8 cellular contexts compared by ENCODE assay signal in the genomic region with DNA sequence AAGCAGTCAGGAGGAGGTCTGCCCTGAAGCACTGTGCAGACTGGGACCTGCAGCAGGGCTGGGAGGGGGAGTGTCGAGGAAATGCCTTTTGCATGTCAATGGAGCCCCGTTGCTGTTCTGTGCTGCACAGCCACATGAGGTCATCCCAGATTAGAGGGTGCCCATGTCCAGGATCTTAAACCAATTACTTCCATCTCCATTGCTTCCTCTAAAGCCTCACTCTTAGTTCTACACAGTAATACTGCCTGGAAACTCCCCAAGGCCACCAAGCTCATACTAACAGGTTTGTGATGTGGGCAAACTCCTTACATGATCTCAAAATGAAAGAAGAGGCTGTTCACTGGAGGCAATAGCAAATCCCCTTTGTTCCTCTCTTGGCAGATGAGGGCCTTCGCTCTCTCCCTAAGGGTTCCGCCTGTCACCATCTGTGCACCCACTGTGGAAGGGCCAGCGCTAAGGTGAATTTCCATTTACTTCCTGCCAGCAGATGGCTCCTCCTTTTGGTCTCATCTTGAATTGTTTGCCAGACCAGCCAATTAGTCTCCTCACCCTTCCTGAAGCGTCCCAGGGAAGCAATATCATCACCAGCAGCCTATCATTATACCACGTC. TPM values are rescaled to one million over a fixed set of nuclear protein-coding genes. Genes with fewer than 3 reads are reported as not detected.
DNase-seq lines count a peak whose midpoint lies in the region; ATAC-seq and TF ChIP-seq lines count a peak whose summit lies in the region.

No MANE protein-coding gene starts in this region.

- H3K36me3 ChIP-seq in BLaER1 (no peaks in the 10 kb centered on the region), transverse colon (no peaks in the 10 kb centered on the region)
- H3K36me3 ChIP-seq in CD8-positive, alpha-beta memory T cell (ENCODE audit: insufficient read depth, low read length) = no peaks in the 10 kb centered on the region

- intact Hi-C loops in transverse colon (cut with DNase I; ENCODE audit: low total_unique reads) = no loop called here

- TF ChIP-seq EP300 in transverse colon (IDR thresholded peaks at IDR 0.05; ENCODE audit: low read depth) = no peak

- H3K4me1 ChIP-seq in BLaER1 = peaks cover 40% of the 10 kb centered on the region
- H3K4me1 ChIP-seq in transverse colon = peaks cover 0 to 5% (median 0%) of the 10 kb centered on the region in 4 donors
- H3K4me1 ChIP-seq in CD8-positive, alpha-beta memory T cell (ENCODE audit: insufficient read depth, low read length) = no peaks in the 10 kb centered on the region

- ATAC-seq in GM19023 (IDR thresholded peaks at IDR 0.05; ENCODE audit: unreplicated experiment) = peak; percentile 55

- peaks cover 3% of the 10 kb centered on the region for H3K36me3 Mint-ChIP-seq in endothelial cell (ENCODE audit: low read depth, unreplicated experiment)
- no peaks in the 10 kb centered on the region for H3K36me3 Mint-ChIP-seq in CD8-positive, alpha-beta memory T cell

- peaks cover 4% of the 10 kb centered on the region for H3K27me3 Mint-ChIP-seq in endothelial cell (ENCODE audit: unreplicated experiment)
- peaks cover 2 to 12% of the 10 kb centered on the region in 2 donors for H3K27me3 Mint-ChIP-seq in CD8-positive, alpha-beta memory T cell

- TF ChIP-seq POLR2A in transverse colon (IDR thresholded peaks at IDR 0.05) = no peak

- no peaks in the 10 kb centered on the region for H3K9me3 Mint-ChIP-seq in endothelial cell (ENCODE audit: unreplicated experiment)
- H3K9me3 Mint-ChIP-seq in CD8-positive, alpha-beta memory T cell = no peaks in the 10 kb centered on the region

- H4K20me1 ChIP-seq in BLaER1 = no peaks in the 10 kb centered on the region

- in situ Hi-C loops in transverse colon (cut with MboI; ENCODE audit: low pct_ligation_motif_present in 1 of 4, low pct_unique_long_range_greater_than_20kb in 1 of 4, low sequenced_read_pairs in 3 of 4) = loop anchor here in 2 of 4 donors (25.0 kb wide), 1 partner anchor 342 kb away; a partner anchor contains a TSS

- H3K4me3 Mint-ChIP-seq in endothelial cell (ENCODE audit: unreplicated experiment) = no peak overlapping the region
- peak overlapping the region in 1 of 7 donors; percentile 43 for H3K4me3 Mint-ChIP-seq in CD8-positive, alpha-beta memory T cell

- H3K9me3 ChIP-seq in BLaER1 = no peaks in the 10 kb centered on the region
- H3K9me3 ChIP-seq in transverse colon = no peaks in the 10 kb centered on the region
- no peaks in the 10 kb centered on the region for H3K9me3 ChIP-seq in CD8-positive, alpha-beta memory T cell (ENCODE audit: low read length)

- peak overlapping the region; percentile 44 for H3K4me2 ChIP-seq in BLaER1

- H3K27ac Mint-ChIP-seq in endothelial cell (ENCODE audit: unreplicated experiment) = peak overlapping the region; percentile 54
- peak overlapping the region in 1 of 8 donors; percentile 75 for H3K27ac Mint-ChIP-seq in CD8-positive, alpha-beta memory T cell

- TF ChIP-seq CTCF in endothelial cell (IDR thresholded peaks at IDR 0.05; ENCODE audit: unreplicated experiment) = peak; percentile 12
- TF ChIP-seq CTCF in transverse colon (IDR thresholded peaks at IDR 0.05) = no peak

- H3K27ac ChIP-seq in BLaER1 = no peak overlapping the region
- H3K27ac ChIP-seq in transverse colon = no peak overlapping the region
- H3K27ac ChIP-seq in CD8-positive, alpha-beta memory T cell (ENCODE audit: low read depth, low read length) = no peak overlapping the region

- no peak overlapping the region for H3K9ac ChIP-seq in BLaER1

- CTCF ChIA-PET in CD8-positive, alpha-beta memory T cell (lab: Charles Lee) = no interaction called here

- DNase-seq in NCI-H1694 (lab: John Stamatoyannopoulos, UW) (peak; percentile 93), endothelial cell (ENCODE audit: low spot score) (no peak), transverse colon (peak; percentile 13), NCI-H2107 treated with DMSO at 0.1 percent for 48 hours (lab: John Stamatoyannopoulos, UW; ENCODE audit: unreplicated experiment) (no peak), NCI-H1048 (lab: John Stamatoyannopoulos, UW) (no peak)
- no peak for DNase-seq in CD8-positive, alpha-beta memory T cell

- POLR2A ChIA-PET in CD8-positive, alpha-beta memory T cell (lab: Charles Lee) = no interaction called here

- WGBS in transverse colon (ENCODE audit: low coverage in 1 of 2), 2 donors = 57 to 100% methylated on average over 1 to 7 of the region's 7 CpGs

- H3K27me3 ChIP-seq in BLaER1 = no peaks in the 10 kb centered on the region
- no peaks in the 10 kb centered on the region for H3K27me3 ChIP-seq in transverse colon
- H3K27me3 ChIP-seq in CD8-positive, alpha-beta memory T cell (ENCODE audit: insufficient read depth, low read length, poor library complexity, severe bottlenecking) = no peaks in the 10 kb centered on the region

- H3K4me3 ChIP-seq in BLaER1 (no peak overlapping the region), transverse colon (no peak overlapping the region)
- no peak overlapping the region for H3K4me3 ChIP-seq in CD8-positive, alpha-beta memory T cell (ENCODE audit: low read length)

- H3K4me1 Mint-ChIP-seq in endothelial cell (ENCODE audit: unreplicated experiment) = peaks cover 32% of the 10 kb centered on the region
- H3K4me1 Mint-ChIP-seq in CD8-positive, alpha-beta memory T cell = peaks cover 0 to 5% (median 0%) of the 10 kb centered on the region in 3 donors

RNA-seq across cellular contexts. Expression of a gene that starts 35.4 kb away (rescaled TPM):
- total RNA-seq in endothelial cell (ENCODE audit: unreplicated experiment) (86.5 TPM), transverse colon (10 to 100 TPM; 22.4 to 91.9 (median 63.6) TPM)
- 10 to 100 TPM; 58.8 to 63.7 TPM for total RNA-seq in CD8-positive, alpha-beta memory T cell
- polyA plus RNA-seq in CD8-positive, alpha-beta memory T cell = 61.4 TPM

Comparison
In these comparisons a context has a peak if more than half of its experiments do, and no peak if none do; other contexts are left out.
1. DNase-seq: peak in NCI-H1694 (single experiment) and transverse colon (single experiment); none in endothelial cell (single experiment), NCI-H2107 treated with DMSO at 0.1 percent for 48 hours (single experiment), CD8-positive, alpha-beta memory T cell (0 of 5) and NCI-H1048 (single experiment).